Comparison of ENCODE assay signal across 8 cellular contexts in the genomic region with DNA sequence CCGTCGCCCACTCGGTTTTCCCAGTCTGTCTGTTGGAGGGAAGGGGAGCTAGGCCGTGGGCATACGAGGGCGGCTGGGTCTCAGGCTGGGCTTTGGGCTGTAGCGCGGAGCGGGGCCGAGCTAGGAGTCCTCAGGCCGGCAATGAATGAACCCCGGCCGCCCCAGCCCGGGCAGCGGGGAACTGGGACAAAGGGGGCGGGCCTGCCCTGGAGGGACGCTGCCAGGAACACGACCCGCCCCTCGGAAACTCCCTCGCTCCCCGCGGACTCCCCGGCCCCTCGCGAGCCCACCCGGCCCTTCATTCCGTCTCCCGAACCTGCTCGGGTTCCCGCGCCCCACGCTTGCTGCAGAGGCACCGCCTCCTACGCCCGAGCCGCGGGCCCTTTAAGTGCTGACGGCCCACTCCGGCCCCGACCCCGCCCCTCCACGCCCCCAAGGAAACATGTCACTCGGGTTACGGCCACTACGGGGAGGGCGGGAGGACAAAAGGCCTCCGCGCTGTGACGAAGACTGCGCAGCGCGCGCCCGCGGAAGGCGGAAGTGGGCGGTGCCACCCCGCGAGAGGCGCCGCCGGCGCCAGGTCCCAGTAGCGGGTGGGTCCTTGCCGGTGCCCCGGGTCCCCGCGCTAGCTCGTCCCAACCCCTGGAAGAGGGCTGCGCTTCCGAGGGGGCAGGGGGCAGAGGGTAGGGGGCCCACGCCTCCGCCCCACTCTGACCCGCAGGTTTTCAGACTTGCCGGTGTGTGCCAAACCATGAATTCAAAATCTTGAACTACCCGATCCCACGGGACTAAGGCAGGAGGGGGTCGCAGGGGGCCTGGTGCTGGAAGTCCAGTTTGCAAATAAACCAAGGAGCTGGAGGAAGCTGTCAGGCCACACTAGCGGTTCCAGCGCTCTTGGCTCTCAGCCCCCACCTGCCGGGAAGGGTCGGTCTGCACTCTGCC. TPM values are rescaled to one million over a fixed set of nuclear protein-coding genes. Genes with fewer than 3 reads are reported as not detected.
A peak's percentile ranks its signal among the peaks of the same experiment; 100 is the strongest.
DNase-seq lines count a peak whose midpoint lies in the region; ATAC-seq lines count a peak whose summit lies in the region.

GALE (minus strand) TSS at position 359 of the 942 bp plus-strand sequence. CDS start 1,747 bp downstream, outside the sequence.

- H3K36me3 Mint-ChIP-seq in CD4-positive, CD25-positive, alpha-beta regulatory T cell: peaks cover 20% of the 10 kb centered on the region

- peak within 1 kb of the TSS; percentile 90 for H3K9ac ChIP-seq in mesenchymal stem cell (ENCODE audit: low read length)

- peaks cover 29% of the 10 kb centered on the region for H3K79me1 ChIP-seq in mesenchymal stem cell (replicated peaks; ENCODE audit: low read length, poor library complexity, severe bottlenecking)

- peak within 1 kb of the TSS; percentile 84 to 95 for H3K18ac ChIP-seq in mesenchymal stem cell (ENCODE audit: low read depth in 1 of 2, low read length in 2 of 2)

- peak within 1 kb of the TSS; percentile 73 for H3K4me3 ChIP-seq in CD4-positive, CD25-positive, alpha-beta regulatory T cell (ENCODE audit: low read depth, low read length)
- peak within 1 kb of the TSS; percentile 92 for H3K4me3 ChIP-seq in effector memory CD4-positive, alpha-beta T cell (ENCODE audit: insufficient read depth, low read depth, low read length, poor library complexity, severe bottlenecking)
- peak within 1 kb of the TSS; percentile 68 to 94 for H3K4me3 ChIP-seq in mesenchymal stem cell (ENCODE audit: insufficient read depth in 1 of 2, low read depth in 1 of 2, low read length in 2 of 2)

- peak within 1 kb of the TSS; percentile 71 for H2BK15ac ChIP-seq in mesenchymal stem cell (ENCODE audit: low read depth, poor library complexity, severe bottlenecking)

- peak within 1 kb of the TSS; percentile 69 to 96 for H3K4ac ChIP-seq in mesenchymal stem cell (ENCODE audit: low read depth in 1 of 2, low read length in 2 of 2)

- H3K4me2 ChIP-seq in mesenchymal stem cell (ENCODE audit: low read length, poor library complexity, severe bottlenecking): peak within 1 kb of the TSS; percentile 74

- peak; percentile 89 to 92 for ATAC-seq in CD4-positive, CD25-positive, alpha-beta regulatory T cell (ENCODE audit: low read depth in 2 of 2)
- peak; percentile 64 for ATAC-seq in GM19467 (IDR thresholded peaks at IDR 0.05; ENCODE audit: unreplicated experiment)

- H3K23ac ChIP-seq in mesenchymal stem cell (ENCODE audit: low read length in 2 of 2): peak within 1 kb of the TSS in 1 of 2 experiments; percentile 48

- peak within 1 kb of the TSS; percentile 78 for H2AK5ac ChIP-seq in mesenchymal stem cell (ENCODE audit: low read length, severe bottlenecking)

- peak within 1 kb of the TSS; percentile 81 for H2BK120ac ChIP-seq in mesenchymal stem cell (ENCODE audit: low read depth, low read length)

- peak within 1 kb of the TSS; percentile 91 to 98 (median 92) for H3K4me3 Mint-ChIP-seq in CD4-positive, CD25-positive, alpha-beta regulatory T cell

- peak within 1 kb of the TSS; percentile 92 to 95 (median 92) for H3K27ac Mint-ChIP-seq in CD4-positive, CD25-positive, alpha-beta regulatory T cell

- 2% methylated on average over 79 of the region's 83 CpGs for whole genome bisulfite sequencing in mesenchymal stem cell

- H3K9me3 Mint-ChIP-seq in CD4-positive, CD25-positive, alpha-beta regulatory T cell: no peaks in the 10 kb centered on the region

- H3K27me3 Mint-ChIP-seq in CD4-positive, CD25-positive, alpha-beta regulatory T cell: no peaks in the 10 kb centered on the region

- peak within 1 kb of the TSS; percentile 29 for H2AFZ ChIP-seq in mesenchymal stem cell (ENCODE audit: low read depth, low read length)

- peak within 1 kb of the TSS; percentile 90 for H4K8ac ChIP-seq in mesenchymal stem cell (ENCODE audit: low read length)

- peak within 1 kb of the TSS; percentile 98 for H4K91ac ChIP-seq in mesenchymal stem cell (ENCODE audit: low read length)

- peaks cover 0 to 21% (median 7%) of the 10 kb centered on the region in 4 donors for H3K4me1 Mint-ChIP-seq in CD4-positive, CD25-positive, alpha-beta regulatory T cell

- H3K27ac ChIP-seq in CD4-positive, CD25-positive, alpha-beta regulatory T cell (ENCODE audit: insufficient read depth, low read length, poor library complexity, severe bottlenecking): peak within 1 kb of the TSS; percentile 89
- peak within 1 kb of the TSS; percentile 84 for H3K27ac ChIP-seq in effector memory CD4-positive, alpha-beta T cell (ENCODE audit: insufficient read depth, low read length, poor library complexity, severe bottlenecking)
- peak within 1 kb of the TSS; percentile 91 for H3K27ac ChIP-seq in mesenchymal stem cell (ENCODE audit: low read length, poor library complexity, severe bottlenecking)

- H3K14ac ChIP-seq in mesenchymal stem cell (ENCODE audit: low read length in 2 of 2): peak within 1 kb of the TSS in 1 of 2 experiments; percentile 86

- peak within 1 kb of the TSS; percentile 58 for H2BK5ac ChIP-seq in mesenchymal stem cell (ENCODE audit: low read depth, low read length, poor library complexity, severe bottlenecking)

- peak within 1 kb of the TSS; percentile 62 to 82 for H2BK12ac ChIP-seq in mesenchymal stem cell (ENCODE audit: low read length in 2 of 2)

- H3K36me3 ChIP-seq in CD4-positive, CD25-positive, alpha-beta regulatory T cell (ENCODE audit: control insufficient read depth, insufficient read depth, low read length): peaks cover 10% of the 10 kb centered on the region
- H3K36me3 ChIP-seq in effector memory CD4-positive, alpha-beta T cell (ENCODE audit: control insufficient read depth, insufficient read depth, low read length): peaks cover 8% of the 10 kb centered on the region
- H3K36me3 ChIP-seq in mesenchymal stem cell (ENCODE audit: control insufficient read depth in 1 of 2, insufficient read depth in 2 of 2, low read depth in 1 of 2, low read length in 2 of 2): peaks cover 42 to 50% of the 10 kb centered on the region in 2 experiments

- H3K9me3 ChIP-seq in CD4-positive, CD25-positive, alpha-beta regulatory T cell (ENCODE audit: control insufficient read depth in 2 of 2, low read length in 2 of 2): no peaks in the 10 kb centered on the region
- no peaks in the 10 kb centered on the region for H3K9me3 ChIP-seq in effector memory CD4-positive, alpha-beta T cell (ENCODE audit: control insufficient read depth, low read length)
- no peaks in the 10 kb centered on the region for H3K9me3 ChIP-seq in mesenchymal stem cell (ENCODE audit: control insufficient read depth, low read length)

- no peaks in the 10 kb centered on the region for H3K27me3 ChIP-seq in CD4-positive, CD25-positive, alpha-beta regulatory T cell (ENCODE audit: control insufficient read depth, insufficient read depth, low read length)
- H3K27me3 ChIP-seq in effector memory CD4-positive, alpha-beta T cell (replicated peaks; ENCODE audit: control insufficient read depth, insufficient read depth, low read length, poor library complexity, severe bottlenecking): no peaks in the 10 kb centered on the region
- H3K27me3 ChIP-seq in mesenchymal stem cell (ENCODE audit: control insufficient read depth in 1 of 2, insufficient read depth in 1 of 2, low read length in 2 of 2): no peaks in the 10 kb centered on the region

- peaks cover 20% of the 10 kb centered on the region for H3K4me1 ChIP-seq in CD4-positive, CD25-positive, alpha-beta regulatory T cell (ENCODE audit: control insufficient read depth, insufficient read depth, low read length, poor library complexity, severe bottlenecking)
- peaks cover 20% of the 10 kb centered on the region for H3K4me1 ChIP-seq in effector memory CD4-positive, alpha-beta T cell (ENCODE audit: control insufficient read depth, insufficient read depth, low read length, poor library complexity, severe bottlenecking)
- H3K4me1 ChIP-seq in mesenchymal stem cell (ENCODE audit: control insufficient read depth, insufficient read depth, low read depth, low read length): peaks cover 25% of the 10 kb centered on the region

- peak; percentile 94 to 98 (median 95) for DNase-seq in CD4-positive, CD25-positive, alpha-beta regulatory T cell
- DNase-seq in HT1080 (ENCODE audit: low read depth) (peak; percentile 91), NOMO-1 (lab: John Stamatoyannopoulos, UW; ENCODE audit: unreplicated experiment in 2 of 2) (peak; percentile 87 to 98), mesenchymal stem cell (peak; percentile 95)
- DNase-seq in activated CD8-positive, alpha-beta memory T cell treated with anti-CD3 and anti-CD28 coated beads for 4 hours (ENCODE audit: low read depth in 2 of 2): peak; percentile 95 to 98
- peak; percentile 95 for DNase-seq in effector memory CD4-positive, alpha-beta T cell
- peak; percentile 98 for DNase-seq in stimulated activated CD8-positive, alpha-beta memory T cell treated with anti-CD3 and anti-CD28 coated beads, Interleukin-12 subunit alpha, Interleukin-12 subunit beta, amount 100 ng/mL, for 24 hours (ENCODE audit: extremely low read depth)

RNA-seq across cellular contexts. Expression of gene GALE, which starts in this region (rescaled TPM):
- 7.0 TPM for total RNA-seq in CD4-positive, CD25-positive, alpha-beta regulatory T cell
- polyA plus RNA-seq in CD4-positive, CD25-positive, alpha-beta regulatory T cell: 10 to 100 TPM in 1 of 4 donors, 1 to 10 TPM in 3; 8.0 to 10.3 (median 9.8) TPM
- total RNA-seq in HT1080 (2014; rRNA removed; shearing (Covaris generic)): 144 and 146 TPM in 2 replicates
- polyA plus RNA-seq in HT1080 (2015; cell fraction: cytosol; rRNA removed): 169 and 186 TPM in 2 replicates
- polyA plus RNA-seq in HT1080 (2015; cell fraction: nucleus; rRNA removed): 252 and 280 TPM in 2 replicates
- 44.9 TPM for polyA plus RNA-seq in mesenchymal stem cell (2013, experiment 1 of 2)
- 45.0 TPM for polyA plus RNA-seq in mesenchymal stem cell (2013, experiment 2 of 2)

Comparison
In these comparisons a context has a peak if more than half of its experiments do, and no peak if none do; other contexts are left out.
1. Peak in every context shown above with its lines: DNase-seq, ATAC-seq, H3K4me3 ChIP-seq and H3K27ac ChIP-seq.
2. RNA of gene GALE (total RNA-seq): 144 to 146 TPM in HT1080; 7.0 TPM in CD4-positive, CD25-positive, alpha-beta regulatory T cell (single experiment); every median in the first group is over 10 times any median in the second.